Comparison of ENCODE assay signal across 8 cellular contexts in genomic region chr9:100084734-100085133, GRCh38. TPM values are rescaled to one million over a fixed set of nuclear protein-coding genes. Genes with fewer than 3 reads are reported as not detected.
DNase-seq lines count a peak whose midpoint lies in the region; ATAC-seq and TF ChIP-seq lines count a peak whose summit lies in the region.

No MANE protein-coding gene starts in this region.

- peak; percentile 80 for ATAC-seq in HG02588 (IDR thresholded peaks at IDR 0.05; ENCODE audit: unreplicated experiment)
- peak; percentile 79 for ATAC-seq in HG03571 (IDR thresholded peaks at IDR 0.05; ENCODE audit: unreplicated experiment)
- peak; percentile 92 for ATAC-seq in stimulated activated memory B cell treated with anti-CD40 and anti-IgM and Interleukin-4, amounts not matched to agents 10 μg/mL and 1 μg/mL and 100 μg/mL, for 72 hours

- peaks cover 85% of the 10 kb centered on the region for H3K4me1 Mint-ChIP-seq in activated T-cell treated with anti-CD3 and anti-CD28 coated beads, Interleukin-2, amount 50 U/mL, for 24 hours (ENCODE audit: low read depth)
- peaks cover 88% of the 10 kb centered on the region for H3K4me1 Mint-ChIP-seq in stimulated activated memory B cell treated with anti-CD40 and anti-IgM and Interleukin-4, amounts not matched to agents 10 μg/mL and 1 μg/mL and 100 μg/mL, for 72 hours

- H3K9me3 ChIP-seq in Peyer's patch = no peaks in the 10 kb centered on the region

- TF ChIP-seq CTCF in Peyer's patch (IDR thresholded peaks at IDR 0.05) = no peak

- DNase-seq in activated T-cell treated with anti-CD3 and anti-CD28 coated beads, Interleukin-2, amount 50 U/mL, for 24 hours = no peak
- no peak for DNase-seq in activated T-cell treated with anti-CD3 and anti-CD28 coated beads, Interleukin-2, amount 50 U/mL, for 1 hour
- DNase-seq in caudate nucleus (lab: John Stamatoyannopoulos, UW) = no peak
- no peak for DNase-seq in stimulated activated CD4-positive, alpha-beta T cell treated with anti-CD3 and anti-CD28 coated beads, Interleukin-2, amount 100 ng/mL, for 24 hours
- DNase-seq in Peyer's patch = no peak

- no peaks in the 10 kb centered on the region for H3K36me3 ChIP-seq in Peyer's patch

- H3K4me3 Mint-ChIP-seq in activated T-cell treated with anti-CD3 and anti-CD28 coated beads, Interleukin-2, amount 50 U/mL, for 24 hours = no peak overlapping the region
- peak overlapping the region; percentile 61 for H3K4me3 Mint-ChIP-seq in stimulated activated memory B cell treated with anti-CD40 and anti-IgM and Interleukin-4, amounts not matched to agents 10 μg/mL and 1 μg/mL and 100 μg/mL, for 72 hours

- H3K4me1 ChIP-seq in Peyer's patch = peaks cover 0 to 19% (median 3%) of the 10 kb centered on the region in 4 donors

- no peaks in the 10 kb centered on the region for H3K27me3 ChIP-seq in Peyer's patch

- peak overlapping the region; percentile 54 for H3K27ac Mint-ChIP-seq in activated T-cell treated with anti-CD3 and anti-CD28 coated beads, Interleukin-2, amount 50 U/mL, for 24 hours
- H3K27ac Mint-ChIP-seq in stimulated activated memory B cell treated with anti-CD40 and anti-IgM and Interleukin-4, amounts not matched to agents 10 μg/mL and 1 μg/mL and 100 μg/mL, for 72 hours = peak overlapping the region; percentile 91

- no peaks in the 10 kb centered on the region for H3K27me3 Mint-ChIP-seq in activated T-cell treated with anti-CD3 and anti-CD28 coated beads, Interleukin-2, amount 50 U/mL, for 24 hours
- H3K27me3 Mint-ChIP-seq in stimulated activated memory B cell treated with anti-CD40 and anti-IgM and Interleukin-4, amounts not matched to agents 10 μg/mL and 1 μg/mL and 100 μg/mL, for 72 hours = no peaks in the 10 kb centered on the region

- no peak for TF ChIP-seq POLR2A in Peyer's patch (IDR thresholded peaks at IDR 0.05)

- no peaks in the 10 kb centered on the region for H3K9me3 Mint-ChIP-seq in activated T-cell treated with anti-CD3 and anti-CD28 coated beads, Interleukin-2, amount 50 U/mL, for 24 hours
- H3K9me3 Mint-ChIP-seq in stimulated activated memory B cell treated with anti-CD40 and anti-IgM and Interleukin-4, amounts not matched to agents 10 μg/mL and 1 μg/mL and 100 μg/mL, for 72 hours = no peaks in the 10 kb centered on the region

- H3K36me3 Mint-ChIP-seq in activated T-cell treated with anti-CD3 and anti-CD28 coated beads, Interleukin-2, amount 50 U/mL, for 24 hours (ENCODE audit: low read depth) = no peaks in the 10 kb centered on the region
- H3K36me3 Mint-ChIP-seq in stimulated activated memory B cell treated with anti-CD40 and anti-IgM and Interleukin-4, amounts not matched to agents 10 μg/mL and 1 μg/mL and 100 μg/mL, for 72 hours = no peaks in the 10 kb centered on the region

- no peak overlapping the region for H3K4me3 ChIP-seq in Peyer's patch

- no peak overlapping the region for H3K27ac ChIP-seq in caudate nucleus (ENCODE audit: low read depth, low read length)
- peak overlapping the region in 1 of 4 donors; percentile 43 for H3K27ac ChIP-seq in Peyer's patch

RNA-seq across cellular contexts. Expression of gene ERP44, which starts 14.1 kb away (rescaled TPM):
- total RNA-seq in Peyer's patch = 10 to 100 TPM in 3 of 4 donors, 1 to 10 TPM in 1; 9.9 to 21.9 (median 17.4) TPM

RNA-seq across cellular contexts. Expression of gene INVS, which starts 14.3 kb away (rescaled TPM):
- total RNA-seq in Peyer's patch = 10 to 100 TPM; 22.1 to 56.9 (median 37.3) TPM
